21 cellular contexts compared by ENCODE assay signal in the genomic region with DNA sequence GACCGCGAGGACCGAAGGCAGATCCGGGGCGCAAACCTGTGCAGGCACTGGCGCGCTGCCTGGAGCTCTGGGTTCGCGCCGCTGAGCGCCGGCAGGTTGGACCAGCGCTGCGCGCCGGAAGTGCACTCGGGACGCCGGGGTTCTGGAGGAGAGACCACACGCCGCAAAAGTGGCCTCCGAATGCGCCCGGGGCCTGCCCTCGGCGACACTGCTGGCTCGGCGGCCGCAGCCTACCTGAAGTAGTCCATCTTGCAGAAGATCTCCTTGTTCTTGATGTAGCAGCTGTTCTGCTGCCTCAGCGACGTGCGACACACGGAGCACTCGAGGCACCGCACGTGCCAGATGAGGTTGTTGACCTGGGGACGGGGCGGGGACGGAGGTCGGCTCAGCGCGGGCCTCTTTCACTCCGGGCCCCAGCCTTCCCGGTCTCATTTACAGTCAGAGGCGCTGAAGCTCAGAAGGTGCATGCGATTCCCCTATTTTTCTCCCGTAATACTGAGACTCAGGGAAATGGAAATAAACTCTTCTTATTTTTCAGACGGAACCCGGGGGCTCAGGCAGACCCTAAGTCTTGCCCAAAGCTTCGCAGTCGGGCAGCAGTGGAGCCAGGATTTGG. TPM values are rescaled to one million over a fixed set of nuclear protein-coding genes. Genes with fewer than 3 reads are reported as not detected.
DNase-seq lines count a peak whose midpoint lies in the region; ATAC-seq and TF ChIP-seq lines count a peak whose summit lies in the region.
"Had no signal": no experiment of that assay in that cellular context is flagged by ENCODE, and none has a peak within 500 bp of the region (broad histone marks: within the 10 kb centered on the region; RNA-seq: fewer than 3 reads in every experiment).

No MANE protein-coding gene starts in this region.

- peak overlapping the region; percentile 50 for H3K4me3 ChIP-seq in HUES6 (ENCODE audit: low read depth, low read length)
- peak overlapping the region; percentile 22 for H3K4me3 ChIP-seq in fibroblast of the aortic adventitia (ENCODE audit: low read depth, low read length)
- no peak overlapping the region for H3K4me3 ChIP-seq in osteoblast (ENCODE audit: insufficient read depth, low read length)
- H3K4me3 ChIP-seq: K562 had no signal

- ATAC-seq in GM19463 (IDR thresholded peaks at IDR 0.05; ENCODE audit: unreplicated experiment): no peak
- ATAC-seq in GM21423 (IDR thresholded peaks at IDR 0.05; ENCODE audit: unreplicated experiment): no peak
- ATAC-seq: activated CD4-positive, CD25-positive, alpha-beta regulatory T cell treated with anti-CD3 and anti-CD28 coated beads, Interleukin-2, amount 50 U/mL, for 24 hours; HCT116; K562; left cardiac atrium; upper lobe of right lung had no signal

- H3K27me3 ChIP-seq in HUES6 (ENCODE audit: control insufficient read depth, insufficient read depth, low read length): peaks cover 100% of the 10 kb centered on the region
- peaks cover 91% of the 10 kb centered on the region for H3K27me3 ChIP-seq in osteoblast (ENCODE audit: insufficient read depth, low read length)

- no peaks in the 10 kb centered on the region for H3K36me3 Mint-ChIP-seq in Calu3 (ENCODE audit: insufficient read depth, unreplicated experiment)
- H3K36me3 Mint-ChIP-seq: activated naive CD8-positive, alpha-beta T cell treated with anti-CD3 and anti-CD28 coated beads for 36 hours had no signal

- H3K9me3 ChIP-seq in HUES6 (ENCODE audit: control insufficient read depth, insufficient read depth, low read depth, low read length) (no peaks in the 10 kb centered on the region), osteoblast (ENCODE audit: low read depth, low read length) (no peaks in the 10 kb centered on the region)
- H3K9me3 ChIP-seq: upper lobe of right lung had no signal

- H3K4me1 ChIP-seq in HUES6 (ENCODE audit: control insufficient read depth, insufficient read depth, low read length): peaks cover 20% of the 10 kb centered on the region; the same call in 1 of the 2 replicates
- H3K4me1 ChIP-seq in osteoblast (ENCODE audit: insufficient read depth, low read length): no peaks in the 10 kb centered on the region

- no peaks in the 10 kb centered on the region for H3K4me1 Mint-ChIP-seq in Calu3 (ENCODE audit: low read depth, unreplicated experiment)
- H3K4me1 Mint-ChIP-seq: activated naive CD8-positive, alpha-beta T cell treated with anti-CD3 and anti-CD28 coated beads for 36 hours had no signal

- no peak overlapping the region for H2AFZ ChIP-seq in osteoblast (ENCODE audit: low read length)

- peaks cover 59% of the 10 kb centered on the region for H3K27me3 Mint-ChIP-seq in Calu3 (ENCODE audit: unreplicated experiment)

- no TSS peak for BruUV-seq in Calu3 (replicated peaks; lab: Mats Ljungman, UMichigan)

- no peak overlapping the region for H3K4me2 ChIP-seq in osteoblast (ENCODE audit: insufficient read depth, low read length)

- H3K36me3 ChIP-seq in HUES6 (ENCODE audit: control insufficient read depth, insufficient read depth, low read length): no peaks in the 10 kb centered on the region
- no peaks in the 10 kb centered on the region for H3K36me3 ChIP-seq in osteoblast (ENCODE audit: insufficient read depth, low read length)
- H3K36me3 ChIP-seq: upper lobe of right lung had no signal

- H3K27ac ChIP-seq in HUES6 (ENCODE audit: low read depth, low read length): no peak overlapping the region
- no peak overlapping the region for H3K27ac ChIP-seq in osteoblast (ENCODE audit: low read depth, low read length)
- H3K27ac ChIP-seq: upper lobe of right lung had no signal

- no peaks in the 10 kb centered on the region for H4K20me1 ChIP-seq in osteoblast (ENCODE audit: insufficient read depth, low read length)

- H3K27ac Mint-ChIP-seq in Calu3 (ENCODE audit: unreplicated experiment): no peak overlapping the region
- H3K27ac Mint-ChIP-seq: activated naive CD8-positive, alpha-beta T cell treated with anti-CD3 and anti-CD28 coated beads for 36 hours had no signal

- CTCF ChIA-PET in Calu3 (lab: Charles Lee): no interaction called here

- H3K9ac ChIP-seq in HUES6 (ENCODE audit: low read length): no peak overlapping the region

- intact Hi-C loops in Calu3 (cut with micrococcal nuclease; ENCODE audit: unreplicated experiment): no loop called here

- DNase-seq in GM03348 (ENCODE audit: low spot score) (peak; percentile 15), fibroblast of the aortic adventitia (ENCODE audit: low read depth) (no peak), osteoblast (ENCODE audit: insufficient read length, low spot score, missing footprints) (peak; percentile 90), Calu3 (no peak), COLO829 (ENCODE audit: low spot score) (no peak)
- DNase-seq: activated naive CD8-positive, alpha-beta T cell treated with anti-CD3 and anti-CD28 coated beads for 36 hours; AML-193; central memory CD4-positive, alpha-beta T cell; DMS153; left cardiac atrium; NCI-H1105 treated with DMSO at 0.1 percent for 48 hours; NCI-H2227 treated with DMSO at 0.1 percent for 48 hours; stimulated activated CD4-positive, alpha-beta T cell treated with anti-CD3 and anti-CD28 coated beads, Interleukin-4, amount 100 ng/mL, for 24 hours; T-helper 2 cell; upper lobe of right lung had no signal

- no peak overlapping the region for H3K4me3 Mint-ChIP-seq in Calu3 (ENCODE audit: low read depth, unreplicated experiment)
- H3K4me3 Mint-ChIP-seq: activated naive CD8-positive, alpha-beta T cell treated with anti-CD3 and anti-CD28 coated beads for 36 hours had no signal

- no peak for TF ChIP-seq CTCF in fibroblast of the aortic adventitia (IDR thresholded peaks at IDR 0.05; ENCODE audit: insufficient read depth, low read length)
- TF ChIP-seq CTCF in osteoblast (IDR thresholded peaks at IDR 0.05; ENCODE audit: extremely low read depth, low read depth, low read length): no peak
- no peak for TF ChIP-seq CTCF in Calu3 (IDR thresholded peaks at IDR 0.05; ENCODE audit: unreplicated experiment)

- no peaks in the 10 kb centered on the region for H3K9me3 Mint-ChIP-seq in Calu3 (ENCODE audit: low read depth, unreplicated experiment)
- H3K9me3 Mint-ChIP-seq: activated naive CD8-positive, alpha-beta T cell treated with anti-CD3 and anti-CD28 coated beads for 36 hours had no signal

- no peaks in the 10 kb centered on the region for H3K79me2 ChIP-seq in osteoblast (ENCODE audit: insufficient read depth, low read length)

RNA-seq across cellular contexts. Expression of a gene that starts 2.5 kb away (rescaled TPM):
- total RNA-seq in fibroblast of the aortic adventitia (ENCODE audit: low replicate concordance): not detected in 2 replicates
- not detected in 2 replicates for total RNA-seq in osteoblast
- 0.97 TPM in 1 of 2 replicates, not detected in the other for total RNA-seq in Calu3 (2022)

RNA-seq across cellular contexts. Expression of a gene that starts 38.4 kb away (rescaled TPM):
- total RNA-seq in fibroblast of the aortic adventitia (ENCODE audit: low replicate concordance) (4.3 and 13.0 TPM in 2 replicates), osteoblast (10.0 and 10.9 TPM in 2 replicates), Calu3 (2022) (13.1 and 14.1 TPM in 2 replicates)

RNA-seq across cellular contexts. Expression of a gene that starts 38.4 kb away (rescaled TPM):
- total RNA-seq in fibroblast of the aortic adventitia (ENCODE audit: low replicate concordance) (40.0 and 43.2 TPM in 2 replicates), osteoblast (35.8 and 41.5 TPM in 2 replicates), Calu3 (2022) (45.7 and 47.1 TPM in 2 replicates)

Comparison
In these comparisons a context has a peak if more than half of its experiments do, and no peak if none do; other contexts are left out.
1. DNase-seq: peak in GM03348 (single experiment) and osteoblast (single experiment); none in fibroblast of the aortic adventitia (single experiment), Calu3 (single experiment) and COLO829 (single experiment).